In genomic region chr14:23729720-23730387, GRCh38 we compare ENCODE assay signal across 1 cellular context.
A peak's percentile ranks its signal among the peaks of the same experiment; 100 is the strongest.
TF ChIP-seq lines count a peak whose summit lies in the region.

No MANE protein-coding gene starts in this region.

TF ChIP-seq in K562, 482 proteins besides CTCF, POLR2A, EP300 and RAD21 (continued from another document):
- TF ChIP-seq, protein P1, sequence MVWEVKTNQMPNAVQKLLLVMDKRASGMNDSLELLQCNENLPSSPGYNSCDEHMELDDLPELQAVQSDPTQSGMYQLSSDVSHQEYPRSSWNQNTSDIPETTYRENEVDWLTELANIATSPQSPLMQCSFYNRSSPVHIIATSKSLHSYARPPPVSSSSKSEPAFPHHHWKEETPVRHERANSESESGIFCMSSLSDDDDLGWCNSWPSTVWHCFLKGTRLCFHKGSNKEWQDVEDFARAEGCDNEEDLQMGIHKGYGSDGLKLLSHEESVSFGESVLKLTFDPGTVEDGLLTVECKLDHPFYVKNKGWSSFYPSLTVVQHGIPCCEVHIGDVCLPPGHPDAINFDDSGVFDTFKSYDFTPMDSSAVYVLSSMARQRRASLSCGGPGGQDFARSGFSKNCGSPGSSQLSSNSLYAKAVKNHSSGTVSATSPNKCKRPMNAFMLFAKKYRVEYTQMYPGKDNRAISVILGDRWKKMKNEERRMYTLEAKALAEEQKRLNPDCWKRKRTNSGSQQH (CRISPR knock-in tag; IDR thresholded peaks at IDR 0.05): no peak
- TF ChIP-seq ZBTB17 (CRISPR knock-in tag; IDR thresholded peaks at IDR 0.05): peak; percentile 86
- TF ChIP-seq HSF4 (CRISPR knock-in tag; IDR thresholded peaks at IDR 0.05; ENCODE audit: borderline replicate concordance): no peak
